ENCODE assay signal across 4 cellular contexts in genomic region chr2:87592974-87593373, GRCh38.
DNase-seq lines count a peak whose midpoint lies in the region; TF ChIP-seq lines count a peak whose summit lies in the region.
"Not testable (repeated sequence)": the region's sequence is repeated elsewhere in the genome, so short reads cannot be mapped to it uniquely, and the experiment has no call there.

No MANE protein-coding gene starts in this region.

- POLR2A ChIA-PET in SK-N-SH (lab: Yijun Ruan, JAX): not testable (repeated sequence)

- not testable (repeated sequence) for DNase-seq in SK-N-SH
- peak; percentile 0 for DNase-seq in adipocyte (ENCODE audit: low read depth)
- DNase-seq in left kidney (ENCODE audit: low read depth, low spot score): peak; percentile 0

- not testable (repeated sequence) for H3K27me3 ChIP-seq in OCI-LY1 (ENCODE audit: insufficient read depth, low read length); SK-N-SH (ENCODE audit: insufficient read depth); adipocyte (replicated peaks; ENCODE audit: control insufficient read depth, insufficient read depth, low read length)

- not testable (repeated sequence) for H3K4me3 ChIP-seq in OCI-LY1 (ENCODE audit: low read depth, low read length, poor library complexity, severe bottlenecking); SK-N-SH (ENCODE audit: low read depth in 2 of 2, low read length in 1 of 2); adipocyte (ENCODE audit: low read length)

- H3K79me2 ChIP-seq in OCI-LY1 (ENCODE audit: insufficient read depth, low read length); SK-N-SH (ENCODE audit: insufficient read depth): not testable (repeated sequence)

- H3K27ac ChIP-seq in OCI-LY1 (ENCODE audit: low read depth, low read length, poor library complexity, severe bottlenecking) (peak overlapping the region; percentile 79), SK-N-SH (ENCODE audit: low read depth in 2 of 2, low read length in 1 of 2) (peak overlapping the region; percentile 40 to 98; a peak in 3 of 4 replicates)

- TF ChIP-seq CTCF in OCI-LY1 (IDR thresholded peaks at IDR 0.05; ENCODE audit: low read length); SK-N-SH (IDR thresholded peaks at IDR 0.05): not testable (repeated sequence)

- not testable (repeated sequence) for H3K9me3 ChIP-seq in OCI-LY1 (ENCODE audit: low read length); SK-N-SH; adipocyte (ENCODE audit: control insufficient read depth, low read length)

- TF ChIP-seq EP300 in SK-N-SH (IDR thresholded peaks at IDR 0.05; ENCODE audit: borderline replicate concordance in 1 of 2, low read depth in 1 of 2, low read length in 1 of 2): peak in 1 of 2 experiments; percentile 61; a peak in 2 of 4 replicates

- TF ChIP-seq RAD21 in SK-N-SH (IDR thresholded peaks at IDR 0.05; ENCODE audit: low read length): not testable (repeated sequence)

- H3K9me2 ChIP-seq in OCI-LY1 (ENCODE audit: low read depth, low read length); SK-N-SH: not testable (repeated sequence)

- not testable (repeated sequence) for H3K9ac ChIP-seq in OCI-LY1 (ENCODE audit: low read length); SK-N-SH; adipocyte (ENCODE audit: low read length)

- H2AFZ ChIP-seq in OCI-LY1 (ENCODE audit: low read length); SK-N-SH (ENCODE audit: low read depth): not testable (repeated sequence)

- H3F3A ChIP-seq in OCI-LY1 (ENCODE audit: insufficient read depth, low read length); SK-N-SH (replicated peaks; ENCODE audit: insufficient read depth): not testable (repeated sequence)

- CTCF ChIA-PET in SK-N-SH (lab: Yijun Ruan, JAX): not testable (repeated sequence)

- not testable (repeated sequence) for H3K4me2 ChIP-seq in OCI-LY1 (ENCODE audit: low read length); SK-N-SH

- H4K20me1 ChIP-seq in OCI-LY1 (ENCODE audit: insufficient read depth, low read length); SK-N-SH (ENCODE audit: insufficient read depth): not testable (repeated sequence)

- peaks cover 20% of the 10 kb centered on the region for H3K4me1 ChIP-seq in OCI-LY1 (ENCODE audit: insufficient read depth, low read length, severe bottlenecking)
- not testable (repeated sequence) for H3K4me1 ChIP-seq in SK-N-SH (ENCODE audit: control insufficient read depth in 1 of 2, insufficient read depth in 2 of 2, low read depth in 1 of 2, low read length in 1 of 2); adipocyte (ENCODE audit: control insufficient read depth, insufficient read depth, low read length)

- H3K36me3 ChIP-seq in OCI-LY1 (ENCODE audit: insufficient read depth, low read length); SK-N-SH (replicated peaks in 1 of 2; ENCODE audit: control insufficient read depth in 1 of 2, insufficient read depth in 2 of 2, low read length in 1 of 2); adipocyte (ENCODE audit: control insufficient read depth, insufficient read depth, low read length, severe bottlenecking): not testable (repeated sequence)

- WGBS in SK-N-SH (ENCODE audit: low lambda C conversion rate): 54% methylated on average over 4 of the region's 4 CpGs
